In the genomic region with DNA sequence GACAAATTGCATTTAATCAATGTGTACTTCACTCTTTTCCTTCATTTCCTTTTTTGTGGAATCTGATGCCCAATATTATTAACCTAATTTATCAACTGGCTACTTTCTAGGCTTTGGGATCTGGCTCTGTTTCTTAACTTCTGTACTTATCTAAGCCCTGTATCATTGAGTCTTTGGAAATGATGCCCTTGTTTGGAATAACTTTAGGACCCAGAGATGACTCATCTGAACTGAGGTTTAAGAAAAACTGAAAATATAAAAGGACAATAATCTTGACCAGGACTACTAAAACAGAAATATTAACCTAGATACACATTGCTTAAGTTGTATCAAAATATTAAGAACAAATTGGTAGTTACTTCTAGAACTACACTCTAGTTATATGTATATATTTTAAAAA, we compare ENCODE assay signal across 14 cellular contexts.
A peak's percentile ranks its signal among the peaks of the same experiment; 100 is the strongest.
DNase-seq lines count a peak whose midpoint lies in the region; ATAC-seq, FAIRE-seq and TF ChIP-seq lines count a peak whose summit lies in the region.
"Had no signal": no experiment of that assay in that cellular context is flagged by ENCODE, and none has a peak within 500 bp of the region (broad histone marks: within the 10 kb centered on the region; RNA-seq: fewer than 3 reads in every experiment).

No MANE protein-coding gene starts in this region.

- no peak overlapping the region for H2AK5ac ChIP-seq in mesenchymal stem cell (ENCODE audit: low read length, severe bottlenecking)

- no peaks in the 10 kb centered on the region for H3K79me1 ChIP-seq in mesenchymal stem cell (replicated peaks; ENCODE audit: low read length, poor library complexity, severe bottlenecking)

- H3K14ac ChIP-seq in mesenchymal stem cell (ENCODE audit: low read length in 2 of 2) = no peak overlapping the region

- DNase-seq in HCT116 (ENCODE audit: low read depth, low spot score) (no peak), astrocyte (ENCODE audit: low read depth) (peak; percentile 46), fibroblast of mammary gland (ENCODE audit: low read depth) (peak; percentile 22), mesenchymal stem cell (peak; percentile 20), NCI-H1930 (lab: John Stamatoyannopoulos, UW) (no peak), midbrain (lab: John Stamatoyannopoulos, UW) (no peak), osteoblast (ENCODE audit: insufficient read length, low spot score, missing footprints) (no peak)
- DNase-seq: NCI-H187 treated with DMSO at 0.1 percent for 48 hours, NCI-H774 had no signal

- peak overlapping the region; percentile 56 for H2AFZ ChIP-seq in HCT116 (ENCODE audit: low read depth, low read length, poor library complexity, severe bottlenecking)
- H2AFZ ChIP-seq in astrocyte (ENCODE audit: low read depth, low read length) = no peak overlapping the region
- no peak overlapping the region for H2AFZ ChIP-seq in mesenchymal stem cell (ENCODE audit: low read depth, low read length)
- no peak overlapping the region for H2AFZ ChIP-seq in osteoblast (ENCODE audit: low read length)

- no peak for ATAC-seq in HCT116

- H3K27ac Mint-ChIP-seq in astrocyte (ENCODE audit: unreplicated experiment) = no peak overlapping the region
- H3K27ac Mint-ChIP-seq: B cell, CD14-positive monocyte, HFFc6 had no signal

- H4K20me1 ChIP-seq in HCT116 (ENCODE audit: insufficient read depth) = no peaks in the 10 kb centered on the region
- H4K20me1 ChIP-seq in astrocyte (ENCODE audit: insufficient read depth, low read length) = no peaks in the 10 kb centered on the region
- no peaks in the 10 kb centered on the region for H4K20me1 ChIP-seq in osteoblast (ENCODE audit: insufficient read depth, low read length)

- H2BK12ac ChIP-seq in mesenchymal stem cell (ENCODE audit: low read length in 2 of 2) = no peak overlapping the region

- TF ChIP-seq CTCF in HCT116 (IDR thresholded peaks at IDR 0.05 in 2 of 3, conservative IDR thresholded peaks at IDR 0.05 in 1 of 3; ENCODE audit: borderline replicate concordance in 1 of 3, insufficient read depth in 1 of 3, low read depth in 2 of 3, low read length in 2 of 3) = no peak
- no peak for TF ChIP-seq CTCF in astrocyte (IDR thresholded peaks at IDR 0.05; ENCODE audit: insufficient read depth, low read depth, low read length)
- TF ChIP-seq CTCF in fibroblast of mammary gland (conservative IDR thresholded peaks at IDR 0.05; ENCODE audit: control insufficient read depth, insufficient read depth, low read depth, low read length) = no peak
- no peak for TF ChIP-seq CTCF in osteoblast (IDR thresholded peaks at IDR 0.05; ENCODE audit: extremely low read depth, low read depth, low read length)

- no peak overlapping the region for H3K4me3 Mint-ChIP-seq in astrocyte (ENCODE audit: unreplicated experiment)
- H3K4me3 Mint-ChIP-seq: B cell, CD14-positive monocyte, HFFc6 had no signal

- TF ChIP-seq POLR2A in HCT116 (IDR thresholded peaks at IDR 0.05; ENCODE audit: borderline replicate concordance, extremely low read depth, insufficient read depth, insufficient read length) = no peak

- H3K27me3 ChIP-seq in HCT116 (ENCODE audit: insufficient read depth, low read length) (no peaks in the 10 kb centered on the region), astrocyte (ENCODE audit: insufficient read depth, low read length) (no peaks in the 10 kb centered on the region), mesenchymal stem cell (ENCODE audit: control insufficient read depth in 1 of 2, insufficient read depth in 1 of 2, low read length in 2 of 2) (no peaks in the 10 kb centered on the region), osteoblast (ENCODE audit: insufficient read depth, low read length) (no peaks in the 10 kb centered on the region)

- no peaks in the 10 kb centered on the region for H3K9me2 ChIP-seq in HCT116 (ENCODE audit: insufficient read depth)

- no peak for FAIRE-seq in astrocyte (lab: Jason Lieb, UNC)
- FAIRE-seq: K562 had no signal

- no peaks in the 10 kb centered on the region for H3K36me3 Mint-ChIP-seq in astrocyte (ENCODE audit: low read depth, unreplicated experiment)
- H3K36me3 Mint-ChIP-seq: CD14-positive monocyte had no signal

- no peak overlapping the region for H4K91ac ChIP-seq in mesenchymal stem cell (ENCODE audit: low read length)

- no peak overlapping the region for H4K8ac ChIP-seq in mesenchymal stem cell (ENCODE audit: low read length)

- no TSS peak for BruUV-seq in HCT116 (replicated peaks; lab: Mats Ljungman, UMichigan)

- CTCF ChIA-PET in HCT116 (lab: Charles Lee) = interaction anchor here (0.6 to 1.3 kb wide), 12 partner anchors 8 to 741 kb away, joined by 3 to 11 read pairs (median 4); no protein-coding TSS in a partner anchor

- H3K27me3 Mint-ChIP-seq in astrocyte (ENCODE audit: low read depth, unreplicated experiment) = no peaks in the 10 kb centered on the region
- H3K27me3 Mint-ChIP-seq: B cell had no signal

- H3K9me3 ChIP-seq in HCT116 (ENCODE audit: control insufficient read depth in 1 of 2, insufficient read depth in 1 of 2, low read depth in 1 of 2, low read length in 2 of 2) = no peaks in the 10 kb centered on the region
- no peaks in the 10 kb centered on the region for H3K9me3 ChIP-seq in astrocyte (ENCODE audit: insufficient read depth, low read depth, low read length)
- H3K9me3 ChIP-seq in mesenchymal stem cell (ENCODE audit: control insufficient read depth, low read length) = no peaks in the 10 kb centered on the region
- no peaks in the 10 kb centered on the region for H3K9me3 ChIP-seq in osteoblast (ENCODE audit: low read depth, low read length)

- no peak overlapping the region for H2BK15ac ChIP-seq in mesenchymal stem cell (ENCODE audit: low read depth, poor library complexity, severe bottlenecking)

- no peak overlapping the region for H3K9ac ChIP-seq in HCT116 (ENCODE audit: low read length)
- H3K9ac ChIP-seq in astrocyte (ENCODE audit: low read length) = no peak overlapping the region
- no peak overlapping the region for H3K9ac ChIP-seq in mesenchymal stem cell (ENCODE audit: low read length)

- H3K9me3 Mint-ChIP-seq in astrocyte (ENCODE audit: unreplicated experiment) = no peaks in the 10 kb centered on the region
- H3K9me3 Mint-ChIP-seq: CD14-positive monocyte, HFFc6 had no signal

- H3K4me3 ChIP-seq in HCT116 (replicated peaks in 1 of 2; ENCODE audit: low read depth in 1 of 2, low read length in 2 of 2) (no peak overlapping the region), astrocyte (ENCODE audit: insufficient read depth, low read depth, low read length) (no peak overlapping the region), fibroblast of mammary gland (ENCODE audit: control insufficient read depth, low read depth, low read length) (no peak overlapping the region), mesenchymal stem cell (ENCODE audit: insufficient read depth in 1 of 2, low read depth in 1 of 2, low read length in 2 of 2) (no peak overlapping the region), osteoblast (ENCODE audit: insufficient read depth, low read length) (no peak overlapping the region)
- H3K4me3 ChIP-seq: K562 had no signal

- H3K4me1 ChIP-seq in HCT116 (ENCODE audit: control insufficient read depth in 1 of 2, insufficient read depth in 2 of 2, low read length in 2 of 2) = no peaks in the 10 kb centered on the region
- peaks cover 3% of the 10 kb centered on the region for H3K4me1 ChIP-seq in astrocyte (ENCODE audit: insufficient read depth, low read length)
- no peaks in the 10 kb centered on the region for H3K4me1 ChIP-seq in mesenchymal stem cell (ENCODE audit: control insufficient read depth, insufficient read depth, low read depth, low read length)
- peaks cover 11% of the 10 kb centered on the region for H3K4me1 ChIP-seq in osteoblast (ENCODE audit: insufficient read depth, low read length)

- H3K18ac ChIP-seq in mesenchymal stem cell (ENCODE audit: low read depth in 1 of 2, low read length in 2 of 2) = no peak overlapping the region

- no peak for TF ChIP-seq RAD21 in HCT116 (IDR thresholded peaks at IDR 0.05; ENCODE audit: low read depth)

- intact Hi-C loops in HCT116 (cut with micrococcal nuclease) = loop anchor here (5.0 kb wide), 1 partner anchor 125 kb away; no protein-coding TSS in a partner anchor

- H2BK5ac ChIP-seq in mesenchymal stem cell (ENCODE audit: low read depth, low read length, poor library complexity, severe bottlenecking) = no peak overlapping the region

- H3K27ac ChIP-seq in HCT116 (ENCODE audit: low read depth, low read length) = no peak overlapping the region
- H3K27ac ChIP-seq in astrocyte (ENCODE audit: low read depth, low read length) = no peak overlapping the region
- no peak overlapping the region for H3K27ac ChIP-seq in mesenchymal stem cell (ENCODE audit: low read length, poor library complexity, severe bottlenecking)
- H3K27ac ChIP-seq in osteoblast (ENCODE audit: low read depth, low read length) = no peak overlapping the region
- H3K27ac ChIP-seq: HL-60 had no signal

- no peak overlapping the region for H3K4me2 ChIP-seq in HCT116 (ENCODE audit: low read length)
- no peak overlapping the region for H3K4me2 ChIP-seq in astrocyte (ENCODE audit: low read length)
- H3K4me2 ChIP-seq in mesenchymal stem cell (ENCODE audit: low read length, poor library complexity, severe bottlenecking) = no peak overlapping the region
- no peak overlapping the region for H3K4me2 ChIP-seq in osteoblast (ENCODE audit: insufficient read depth, low read length)

- H2BK120ac ChIP-seq in mesenchymal stem cell (ENCODE audit: low read depth, low read length) = no peak overlapping the region

- H3K23ac ChIP-seq in mesenchymal stem cell (ENCODE audit: low read length in 2 of 2) = no peak overlapping the region

- POLR2A ChIA-PET in HCT116 (lab: Charles Lee) = no interaction called here

- RAD21 ChIA-PET in HCT116 (lab: Charles Lee; ENCODE audit: low non-redundant PET in 1 of 2, low total read pairs in 2 of 2, uncharacterized antibody in 2 of 2, unreplicated experiment in 2 of 2) = interaction anchor here in 1 of 2 experiments (0.6 to 0.7 kb wide), 2 partner anchors 74 to 1154 kb away, joined by 3 to 4 read pairs; no protein-coding TSS in a partner anchor

- no peaks in the 10 kb centered on the region for H3K36me3 ChIP-seq in HCT116 (ENCODE audit: control insufficient read depth in 1 of 2, insufficient read depth in 2 of 2, low read length in 2 of 2)
- H3K36me3 ChIP-seq in astrocyte (ENCODE audit: insufficient read depth, low read length) = no peaks in the 10 kb centered on the region
- no peaks in the 10 kb centered on the region for H3K36me3 ChIP-seq in mesenchymal stem cell (ENCODE audit: control insufficient read depth in 1 of 2, insufficient read depth in 2 of 2, low read depth in 1 of 2, low read length in 2 of 2)
- H3K36me3 ChIP-seq in osteoblast (ENCODE audit: insufficient read depth, low read length) = no peaks in the 10 kb centered on the region

- peaks cover 10% of the 10 kb centered on the region for H3K4me1 Mint-ChIP-seq in astrocyte (ENCODE audit: low read depth, unreplicated experiment)
- H3K4me1 Mint-ChIP-seq: B cell, CD14-positive monocyte had no signal

- H3K79me2 ChIP-seq in HCT116 (ENCODE audit: insufficient read depth, low read length) (no peaks in the 10 kb centered on the region), astrocyte (ENCODE audit: insufficient read depth, low read length) (no peaks in the 10 kb centered on the region), osteoblast (ENCODE audit: insufficient read depth, low read length) (no peaks in the 10 kb centered on the region)

- no peak overlapping the region for H3K4ac ChIP-seq in mesenchymal stem cell (ENCODE audit: low read depth in 1 of 2, low read length in 2 of 2)

Comparison
In these comparisons a context has a peak if more than half of its experiments do, and no peak if none do; other contexts are left out.
1. DNase-seq: peak in astrocyte (single experiment), fibroblast of mammary gland (single experiment) and mesenchymal stem cell (single experiment); none in HCT116 (single experiment), NCI-H1930 (0 of 2), midbrain (single experiment) and osteoblast (single experiment).